12 cellular contexts compared by ENCODE assay signal in genomic region chr1:214525535-214526019, GRCh38. TPM values are rescaled to one million over a fixed set of nuclear protein-coding genes. Genes with fewer than 3 reads are reported as not detected.
DNase-seq lines count a peak whose midpoint lies in the region; ATAC-seq and TF ChIP-seq lines count a peak whose summit lies in the region.
"Had no signal": no experiment of that assay in that cellular context is flagged by ENCODE, and none has a peak within 500 bp of the region (broad histone marks: within the 10 kb centered on the region; RNA-seq: fewer than 3 reads in every experiment).

No MANE protein-coding gene starts in this region.

- H2AK5ac ChIP-seq in mesendoderm (ENCODE audit: low read length) = no peak overlapping the region

- no peak overlapping the region for H4K5ac ChIP-seq in mesendoderm (ENCODE audit: low read length)

- H3K56ac ChIP-seq in mesendoderm (ENCODE audit: low read length) = no peak overlapping the region

- H3K4me3 Mint-ChIP-seq in HFFc6 = peak overlapping the region; percentile 71

- no peak overlapping the region for H2BK15ac ChIP-seq in mesendoderm (replicated peaks; ENCODE audit: low read depth)

- intact Hi-C loops in tibial artery (cut with DNase I; ENCODE audit: low total_unique reads) = no loop called here

- no peaks in the 10 kb centered on the region for H3K9me3 Mint-ChIP-seq in HFFc6

- H3K9me3 ChIP-seq in RWPE2 (ENCODE audit: severe bottlenecking) = no peaks in the 10 kb centered on the region
- no peaks in the 10 kb centered on the region for H3K9me3 ChIP-seq in tibial artery
- H3K9me3 ChIP-seq: thoracic aorta had no signal

- peak overlapping the region; percentile 70 for H3K27ac Mint-ChIP-seq in HFFc6

- no peak overlapping the region for H3K4me3 ChIP-seq in RWPE2 (ENCODE audit: severe bottlenecking)
- no peak overlapping the region for H3K4me3 ChIP-seq in mesendoderm (ENCODE audit: low read length)
- no peak overlapping the region for H3K4me3 ChIP-seq in tibial artery
- H3K4me3 ChIP-seq: thoracic aorta had no signal

- peak; percentile 53 for DNase-seq in HFFc6
- DNase-seq in RWPE2 (ENCODE audit: low spot score) = no peak
- DNase-seq in mesendoderm = no peak
- DNase-seq in C1 segment of cervical spinal cord (lab: John Stamatoyannopoulos, UW) = no peak
- no peak for DNase-seq in tibial artery
- DNase-seq in GM13977 (ENCODE audit: low spot score) = no peak
- DNase-seq: activated gamma-delta T cell treated with Interleukin-2 at 50 U/mL for 16 hours, midbrain, NCI-H1417 had no signal

- H2BK120ac ChIP-seq in mesendoderm (ENCODE audit: low read depth, low read length) = no peak overlapping the region

- H3K4me1 ChIP-seq in RWPE2 (ENCODE audit: insufficient read depth, poor library complexity, severe bottlenecking) (peaks cover 27% of the 10 kb centered on the region), mesendoderm (ENCODE audit: control insufficient read depth, low read depth, low read length) (peaks cover 5% of the 10 kb centered on the region), tibial artery (peaks cover 0 to 35% (median 14%) of the 10 kb centered on the region in 4 donors)

- peaks cover 79% of the 10 kb centered on the region for H3K79me2 ChIP-seq in mesendoderm (ENCODE audit: control insufficient read depth, insufficient read depth, low read length)

- no peak overlapping the region for H3K4me2 ChIP-seq in mesendoderm (ENCODE audit: low read length)

- H3K27me3 ChIP-seq in RWPE2 (ENCODE audit: insufficient read depth, poor library complexity, severe bottlenecking) (no peaks in the 10 kb centered on the region), mesendoderm (ENCODE audit: insufficient read depth, low read length, poor library complexity) (no peaks in the 10 kb centered on the region), tibial artery (no peaks in the 10 kb centered on the region)

- no peak overlapping the region for H4K8ac ChIP-seq in mesendoderm (ENCODE audit: low read depth, low read length)

- ATAC-seq in GM18508 (IDR thresholded peaks at IDR 0.05; ENCODE audit: insufficient read depth, unreplicated experiment) = peak; percentile 62
- peak; percentile 58 for ATAC-seq in RWPE2 (ENCODE audit: low read depth)
- no peak for ATAC-seq in GM18873 (IDR thresholded peaks at IDR 0.05; ENCODE audit: low FRiP score, unreplicated experiment)

- H3K79me1 ChIP-seq in mesendoderm (ENCODE audit: low read length) = peaks cover 10% of the 10 kb centered on the region

- no peak overlapping the region for H3K23ac ChIP-seq in mesendoderm (ENCODE audit: low read length)

- H3K36me3 ChIP-seq in RWPE2 (ENCODE audit: low read depth) = no peaks in the 10 kb centered on the region
- H3K36me3 ChIP-seq in mesendoderm (ENCODE audit: control insufficient read depth, insufficient read depth, low read length) = no peaks in the 10 kb centered on the region
- no peaks in the 10 kb centered on the region for H3K36me3 ChIP-seq in tibial artery
- H3K36me3 ChIP-seq: thoracic aorta had no signal

- H3K18ac ChIP-seq in mesendoderm (ENCODE audit: low read length) = peak overlapping the region; percentile 47

- H3K4ac ChIP-seq in mesendoderm (ENCODE audit: low read depth, low read length) = no peak overlapping the region

- H2BK5ac ChIP-seq in mesendoderm (ENCODE audit: low read length) = no peak overlapping the region

- no peak overlapping the region for H3K9ac ChIP-seq in mesendoderm (ENCODE audit: low read length)

- no CpG with 5 or more reads among the region's 5 CpGs for WGBS in mesendoderm (ENCODE audit: extremely low coverage, insufficient coverage, low lambda C conversion rate)

- H3K36me3 Mint-ChIP-seq in HFFc6 (ENCODE audit: low read depth) = peaks cover 39% of the 10 kb centered on the region

- TF ChIP-seq CTCF in HFFc6 (IDR thresholded peaks at IDR 0.05) = no peak
- TF ChIP-seq CTCF in RWPE2 (IDR thresholded peaks at IDR 0.05; ENCODE audit: poor library complexity, severe bottlenecking) = no peak
- TF ChIP-seq CTCF in tibial artery (IDR thresholded peaks at IDR 0.05) = no peak
- TF ChIP-seq CTCF in GM13977 (IDR thresholded peaks at IDR 0.05; ENCODE audit: extremely low read depth, insufficient read depth, missing control alignments) = no peak

- in situ Hi-C loops in GM13977 (cut with MboI; ENCODE audit: low pct_unique_long_range_greater_than_20kb, low sequenced_read_pairs, unreplicated experiment) = no loop called here

- peak overlapping the region; percentile 47 for H3K27ac ChIP-seq in RWPE2 (ENCODE audit: poor library complexity, severe bottlenecking)
- no peak overlapping the region for H3K27ac ChIP-seq in mesendoderm (ENCODE audit: low read depth, low read length)
- H3K27ac ChIP-seq in tibial artery = no peak overlapping the region
- H3K27ac ChIP-seq: thoracic aorta had no signal

- H3K4me1 Mint-ChIP-seq in HFFc6 (ENCODE audit: low read depth) = peaks cover 89% of the 10 kb centered on the region

- no peaks in the 10 kb centered on the region; the same call in 1 of the 2 replicates for H3K27me3 Mint-ChIP-seq in HFFc6 (ENCODE audit: insufficient read depth)

RNA-seq across cellular contexts. Expression of gene PTPN14, which starts 25.8 kb away (rescaled TPM):
- 100 to 1,000 TPM in 4 of 6 experiments, 10 to 100 TPM in 2; 93.6 to 140 (median 106) TPM for total RNA-seq in HFFc6 (2021; fragmentation: NEBNext Ultra II Directional; extraction: Animal tissue kit (Norgen Biotek cat#: 25700))
- 39.3 TPM for polyA plus RNA-seq in mesendoderm (2013, experiment 1 of 2)
- 38.7 TPM for polyA plus RNA-seq in mesendoderm (2013, experiment 2 of 2)
